ENCODE assay signal across 5 cellular contexts in genomic region chr19:36173846-36174245, GRCh38.
DNase-seq lines count a peak whose midpoint lies in the region; ATAC-seq and TF ChIP-seq lines count a peak whose summit lies in the region.
"Not testable (repeated sequence)": the region's sequence is repeated elsewhere in the genome, so short reads cannot be mapped to it uniquely, and the experiment has no call there.

No MANE protein-coding gene starts in this region.

- peak overlapping the region; percentile 5 for H3K27ac Mint-ChIP-seq in stimulated activated naive B cell treated with anti-CD40 and anti-IgM and Interleukin-4, amounts not matched to agents 10 μg/mL and 1 μg/mL and 100 μg/mL, for 72 hours

- H3K4me3 ChIP-seq in HEK293 (ENCODE audit: low read depth, low read length); choroid plexus epithelial cell (ENCODE audit: low read depth, low read length): not testable (repeated sequence)

- ATAC-seq in stimulated activated naive B cell treated with anti-CD40 and anti-IgM and Interleukin-4, amounts not matched to agents 10 μg/mL and 1 μg/mL and 100 μg/mL, for 72 hours (replicated peaks): not testable (repeated sequence)

- not testable (repeated sequence) for TF ChIP-seq CTCF in HEK293 (tag by site-specific recombination; IDR thresholded peaks at IDR 0.05); VCaP (conservative IDR thresholded peaks at IDR 0.05); choroid plexus epithelial cell (conservative IDR thresholded peaks at IDR 0.05; ENCODE audit: low read depth, low read length)

- H3K36me3 ChIP-seq in HEK293 (ENCODE audit: control insufficient read depth in 2 of 2, insufficient read depth in 1 of 2, low read length in 2 of 2): not testable (repeated sequence)

- not testable (repeated sequence) for H3K4me1 Mint-ChIP-seq in stimulated activated naive B cell treated with anti-CD40 and anti-IgM and Interleukin-4, amounts not matched to agents 10 μg/mL and 1 μg/mL and 100 μg/mL, for 72 hours

- not testable (repeated sequence) for H3K36me3 Mint-ChIP-seq in stimulated activated naive B cell treated with anti-CD40 and anti-IgM and Interleukin-4, amounts not matched to agents 10 μg/mL and 1 μg/mL and 100 μg/mL, for 72 hours

- H3K4me1 ChIP-seq in HEK293 (ENCODE audit: control insufficient read depth, insufficient read depth, low read length): peaks cover 17% of the 10 kb centered on the region

- H3K9me3 ChIP-seq in HEK293 (ENCODE audit: control insufficient read depth, insufficient read depth, low read depth, low read length): not testable (repeated sequence)

- POLR2A ChIA-PET in HEK293 (lab: Yijun Ruan, JAX): interaction anchor here (0.5 to 1.6 kb wide), 5 partner anchors 10 to 561 kb away, joined by 3 to 8 read pairs (median 3); no protein-coding TSS in a partner anchor

- CTCF ChIA-PET in HEK293 (lab: Yijun Ruan, JAX): interaction anchor here (0.5 to 12.3 kb wide), 8 partner anchors 8 to 243 kb away, joined by 3 to 289 read pairs (median 4); partner anchors contain the start of gene CAPNS1

- not testable (repeated sequence) for H3K9me3 Mint-ChIP-seq in stimulated activated naive B cell treated with anti-CD40 and anti-IgM and Interleukin-4, amounts not matched to agents 10 μg/mL and 1 μg/mL and 100 μg/mL, for 72 hours

- H3K4me3 Mint-ChIP-seq in stimulated activated naive B cell treated with anti-CD40 and anti-IgM and Interleukin-4, amounts not matched to agents 10 μg/mL and 1 μg/mL and 100 μg/mL, for 72 hours: not testable (repeated sequence)

- not testable (repeated sequence) for H3K27ac ChIP-seq in HEK293 (ENCODE audit: extremely low read depth, low read depth, low read length)
- H3K27ac ChIP-seq in VCaP: peak overlapping the region; percentile 29; the same call in 1 of the 2 replicates

- peak; percentile 16 for DNase-seq in choroid plexus epithelial cell (ENCODE audit: low read depth)
- DNase-seq in fibroblast of peridontal ligament (ENCODE audit: extremely low read depth): peak; percentile 13
- not testable (repeated sequence) for DNase-seq in stimulated activated naive B cell treated with anti-CD40 and anti-IgM and Interleukin-4, amounts not matched to agents 10 μg/mL and 1 μg/mL and 100 μg/mL, for 72 hours

- not testable (repeated sequence) for H3K27me3 Mint-ChIP-seq in stimulated activated naive B cell treated with anti-CD40 and anti-IgM and Interleukin-4, amounts not matched to agents 10 μg/mL and 1 μg/mL and 100 μg/mL, for 72 hours

TF ChIP-seq in HEK293, 187 proteins besides CTCF, POLR2A, EP300 and RAD21:
- peak; percentile 62; the same call in 1 of the 2 replicates for TF ChIP-seq ZNF362 (tag by site-specific recombination; IDR thresholded peaks at IDR 0.05)
